ENCODE assay signal across 8 cellular contexts in the genomic region with DNA sequence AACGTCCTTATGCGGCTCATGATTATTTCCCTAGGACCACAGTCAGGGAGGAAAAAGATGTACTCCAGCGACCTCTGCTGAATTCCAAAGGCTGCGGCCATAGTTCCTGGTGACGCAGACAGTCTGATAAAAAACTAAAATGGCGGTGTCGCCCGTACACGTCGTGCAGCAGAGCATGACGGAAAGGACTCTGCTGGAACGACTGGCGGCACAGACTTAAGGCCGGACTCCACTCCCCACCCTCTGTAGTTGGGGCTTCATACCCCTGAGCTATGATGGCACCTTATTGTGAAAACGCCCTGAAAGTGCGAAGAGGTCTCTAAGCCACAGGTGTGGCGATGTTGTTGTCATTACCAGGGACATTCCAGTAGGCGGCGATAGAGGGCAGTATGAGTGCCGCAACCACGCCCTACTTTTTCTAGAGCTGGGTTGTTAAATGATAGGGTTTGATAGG.
DNase-seq lines count a peak whose midpoint lies in the region; ATAC-seq and TF ChIP-seq lines count a peak whose summit lies in the region.

No MANE protein-coding gene starts in this region.

- H3K27ac ChIP-seq in 22Rv1 (peak overlapping the region; percentile 48), PC-3 (ENCODE audit: low read length) (no peak overlapping the region), tibial artery (no peak overlapping the region)

- H3K4me2 ChIP-seq in PC-3 (ENCODE audit: low read length) = no peak overlapping the region

- TF ChIP-seq CTCF in 22Rv1 (IDR thresholded peaks at IDR 0.05) (peak; percentile 86), PC-3 (conservative IDR thresholded peaks at IDR 0.05; ENCODE audit: low read depth, low read length) (peak; percentile 64), tibial artery (IDR thresholded peaks at IDR 0.05) (peak; percentile 50 to 59)

- BruUV-seq in PC-3 (replicated peaks; lab: Mats Ljungman, UMichigan) = no TSS peak

- H3K9ac ChIP-seq in PC-3 (ENCODE audit: low read length) = no peak overlapping the region

- no peaks in the 10 kb centered on the region for H3K79me2 ChIP-seq in PC-3 (ENCODE audit: low read length)

- DNase-seq in PC-3 (peak; percentile 39), foreskin melanocyte (peak; percentile 14), occipital lobe (lab: John Stamatoyannopoulos, UW) (peak; percentile 2), tibial artery (peak; percentile 22 to 64)
- DNase-seq in activated effector memory CD4-positive, alpha-beta T cell treated with Interleukin-2 at 50 U/mL for 16 hours = peak; percentile 18

- no peaks in the 10 kb centered on the region for H3K9me2 ChIP-seq in PC-3 (replicated peaks; ENCODE audit: low read length)

- H3K4me1 ChIP-seq in PC-3 (ENCODE audit: insufficient read depth, low read length) (no peaks in the 10 kb centered on the region), tibial artery (no peaks in the 10 kb centered on the region)

- intact Hi-C loops in PC-3 (cut with micrococcal nuclease) = no loop called here
- intact Hi-C loops in tibial artery (cut with DNase I; ENCODE audit: low total_unique reads) = no loop called here

- no peaks in the 10 kb centered on the region for H4K20me1 ChIP-seq in PC-3 (ENCODE audit: low read length)

- peak overlapping the region; percentile 18; the same call in 1 of the 2 replicates for H2AFZ ChIP-seq in PC-3 (ENCODE audit: low read length)

- no peaks in the 10 kb centered on the region for H3K27me3 ChIP-seq in PC-3 (ENCODE audit: low read length)
- no peaks in the 10 kb centered on the region for H3K27me3 ChIP-seq in tibial artery

- POLR2A ChIA-PET in PC-3 (lab: Charles Lee; ENCODE audit: unreplicated experiment) = no interaction called here

- peak; percentile 86 for ATAC-seq in GM18498 (IDR thresholded peaks at IDR 0.05; ENCODE audit: unreplicated experiment)
- ATAC-seq in HG03095 (IDR thresholded peaks at IDR 0.05; ENCODE audit: unreplicated experiment) = peak; percentile 71
- ATAC-seq in PC-3 = no peak

- CTCF ChIA-PET in PC-3 (lab: Charles Lee) = no interaction called here

- no peaks in the 10 kb centered on the region for H3F3A ChIP-seq in PC-3 (ENCODE audit: low read length, unreplicated experiment)

- H3K36me3 ChIP-seq in PC-3 (ENCODE audit: low read depth, low read length) = no peaks in the 10 kb centered on the region
- H3K36me3 ChIP-seq in tibial artery = no peaks in the 10 kb centered on the region

- no peaks in the 10 kb centered on the region for H3K9me3 ChIP-seq in PC-3 (ENCODE audit: low read length)
- no peaks in the 10 kb centered on the region for H3K9me3 ChIP-seq in tibial artery

- H3K4me3 ChIP-seq in PC-3 (ENCODE audit: low read length) = peak overlapping the region; percentile 38; the same call in 1 of the 2 replicates
- H3K4me3 ChIP-seq in tibial artery = peak overlapping the region; percentile 45 to 50
